12 cellular contexts compared by ENCODE assay signal in the genomic region with DNA sequence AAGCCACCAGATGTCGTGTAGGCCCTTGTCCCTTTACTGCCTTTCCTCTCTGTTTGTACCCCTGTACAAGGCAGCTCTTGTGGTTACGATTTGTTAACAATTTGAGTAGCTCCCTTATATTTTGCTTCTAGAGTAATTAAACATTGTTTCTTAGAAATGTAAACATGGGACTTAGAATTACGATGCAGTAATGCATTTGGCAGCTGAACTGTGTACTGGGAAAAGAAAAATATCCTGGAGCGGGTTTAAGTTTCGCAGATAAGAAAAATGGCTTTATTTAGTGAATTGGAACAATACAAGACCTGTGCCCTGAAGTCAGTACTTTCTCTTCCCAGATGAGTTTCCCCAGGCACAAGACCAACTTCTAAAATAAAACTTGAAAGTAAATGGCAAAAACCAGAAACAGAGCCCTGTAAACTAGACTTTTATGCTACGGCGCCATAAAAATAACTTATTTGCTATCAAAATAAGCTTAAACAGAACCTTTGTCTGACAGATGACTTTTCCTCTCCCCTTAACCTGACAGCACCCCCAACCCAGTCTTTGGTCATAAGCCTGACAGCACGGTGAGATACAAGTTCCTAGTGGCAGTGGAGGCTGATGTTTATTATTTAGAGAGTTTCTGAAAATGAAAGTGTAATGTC.
DNase-seq lines count a peak whose midpoint lies in the region; ATAC-seq and TF ChIP-seq lines count a peak whose summit lies in the region.
"Had no signal": no experiment of that assay in that cellular context is flagged by ENCODE, and none has a peak within 500 bp of the region (broad histone marks: within the 10 kb centered on the region; RNA-seq: fewer than 3 reads in every experiment).

No MANE protein-coding gene starts in this region.

- TF ChIP-seq CTCF in epithelial cell of proximal tubule (conservative IDR thresholded peaks at IDR 0.05; ENCODE audit: low read depth, low read length), result no peak
- no peak for TF ChIP-seq CTCF in type B pancreatic cell (conservative IDR thresholded peaks at IDR 0.05)

- H3K4me3 ChIP-seq in epithelial cell of proximal tubule (ENCODE audit: low read depth, low read length) (peak overlapping the region; percentile 3), muscle layer of colon (ENCODE audit: low read depth in 1 of 2, low read length in 2 of 2) (peak overlapping the region in 1 of 2 donors; percentile 59)

- peak overlapping the region; percentile 6 for H3K9ac ChIP-seq in muscle layer of colon (ENCODE audit: low read length)

- H3K27ac Mint-ChIP-seq in type B pancreatic cell, result peak overlapping the region; percentile 69
- H3K27ac Mint-ChIP-seq in activated T-helper 2 cell treated with anti-CD3 and anti-CD28 coated beads, Interferon-gamma antibody, Interleukin-2, Interleukin-4, amounts not matched to agents 10 μg/mL and 5 μg/mL and 100 μg/mL, durations not matched to agents 14 hours and 24 hours and 36 hours, result no peak overlapping the region

- H3K36me3 ChIP-seq in muscle layer of colon (ENCODE audit: insufficient read depth, low read length), result no peaks in the 10 kb centered on the region

- peaks cover 42% of the 10 kb centered on the region for H3K4me1 Mint-ChIP-seq in type B pancreatic cell (ENCODE audit: unreplicated experiment)
- peaks cover 19% of the 10 kb centered on the region for H3K4me1 Mint-ChIP-seq in activated T-helper 2 cell treated with anti-CD3 and anti-CD28 coated beads, Interferon-gamma antibody, Interleukin-2, Interleukin-4, amounts not matched to agents 10 μg/mL and 5 μg/mL and 100 μg/mL, durations not matched to agents 14 hours and 24 hours and 36 hours (ENCODE audit: low read depth)

- H3K9me3 ChIP-seq in muscle layer of colon (ENCODE audit: low read length), result no peaks in the 10 kb centered on the region

- no peaks in the 10 kb centered on the region for H3K27me3 Mint-ChIP-seq in type B pancreatic cell
- H3K27me3 Mint-ChIP-seq in activated T-helper 2 cell treated with anti-CD3 and anti-CD28 coated beads, Interferon-gamma antibody, Interleukin-2, Interleukin-4, amounts not matched to agents 10 μg/mL and 5 μg/mL and 100 μg/mL, durations not matched to agents 14 hours and 24 hours and 36 hours (ENCODE audit: low read depth), result no peaks in the 10 kb centered on the region

- DNase-seq in NCI-H748 (lab: John Stamatoyannopoulos, UW; ENCODE audit: unreplicated experiment) (peak; percentile 9), NCI-H748 treated with DMSO at 0.1 percent for 48 hours (lab: John Stamatoyannopoulos, UW) (no peak), epithelial cell of proximal tubule (ENCODE audit: low read depth) (no peak), type B pancreatic cell (ENCODE audit: extremely low spot score, unreplicated experiment) (no peak)
- no peak for DNase-seq in activated T-helper 2 cell treated with anti-CD3 and anti-CD28 coated beads, Interferon-gamma antibody, Interleukin-2, Interleukin-4, amounts not matched to agents 10 μg/mL and 5 μg/mL and 100 μg/mL, durations not matched to agents 14 hours and 24 hours and 36 hours (ENCODE audit: low spot score)
- DNase-seq: activated CD8-positive, alpha-beta memory T cell treated with anti-CD3 and anti-CD28 coated beads, Interleukin-2, amount 50 U/mL, for 48 hours; mesendoderm; NCI-H2029 had no signal

- no peak for ATAC-seq in GM18517 (IDR thresholded peaks at IDR 0.05; ENCODE audit: unreplicated experiment)
- ATAC-seq in GM18873 (IDR thresholded peaks at IDR 0.05; ENCODE audit: low FRiP score, unreplicated experiment), result no peak

- peaks cover 51% of the 10 kb centered on the region for H3K4me1 ChIP-seq in muscle layer of colon (ENCODE audit: insufficient read depth, low read length)

- H3K27me3 ChIP-seq in muscle layer of colon (ENCODE audit: control insufficient read depth in 1 of 2, insufficient read depth in 2 of 2, low read length in 2 of 2), result no peaks in the 10 kb centered on the region

- no peaks in the 10 kb centered on the region for H3K9me3 Mint-ChIP-seq in type B pancreatic cell
- H3K9me3 Mint-ChIP-seq in activated T-helper 2 cell treated with anti-CD3 and anti-CD28 coated beads, Interferon-gamma antibody, Interleukin-2, Interleukin-4, amounts not matched to agents 10 μg/mL and 5 μg/mL and 100 μg/mL, durations not matched to agents 14 hours and 24 hours and 36 hours, result no peaks in the 10 kb centered on the region

- H3K4me3 Mint-ChIP-seq in type B pancreatic cell, result peak overlapping the region; percentile 0
- H3K4me3 Mint-ChIP-seq in activated T-helper 2 cell treated with anti-CD3 and anti-CD28 coated beads, Interferon-gamma antibody, Interleukin-2, Interleukin-4, amounts not matched to agents 10 μg/mL and 5 μg/mL and 100 μg/mL, durations not matched to agents 14 hours and 24 hours and 36 hours (ENCODE audit: low read depth), result no peak overlapping the region

- no peaks in the 10 kb centered on the region for H3K36me3 Mint-ChIP-seq in type B pancreatic cell
- no peaks in the 10 kb centered on the region for H3K36me3 Mint-ChIP-seq in activated T-helper 2 cell treated with anti-CD3 and anti-CD28 coated beads, Interferon-gamma antibody, Interleukin-2, Interleukin-4, amounts not matched to agents 10 μg/mL and 5 μg/mL and 100 μg/mL, durations not matched to agents 14 hours and 24 hours and 36 hours (ENCODE audit: low read depth)

- intact Hi-C loops in activated T-helper 2 cell treated with anti-CD3 and anti-CD28 coated beads, Interferon-gamma antibody, Interleukin-2, Interleukin-4, amounts not matched to agents 10 μg/mL and 5 μg/mL and 100 μg/mL, durations not matched to agents 14 hours and 24 hours and 36 hours (cut with micrococcal nuclease), result no loop called here

- peak overlapping the region; percentile 52 for H3K27ac ChIP-seq in muscle layer of colon (ENCODE audit: low read depth, low read length)
- H3K27ac ChIP-seq: HL-60 had no signal
